ENCODE assay signal across 29 cellular contexts in the genomic region with DNA sequence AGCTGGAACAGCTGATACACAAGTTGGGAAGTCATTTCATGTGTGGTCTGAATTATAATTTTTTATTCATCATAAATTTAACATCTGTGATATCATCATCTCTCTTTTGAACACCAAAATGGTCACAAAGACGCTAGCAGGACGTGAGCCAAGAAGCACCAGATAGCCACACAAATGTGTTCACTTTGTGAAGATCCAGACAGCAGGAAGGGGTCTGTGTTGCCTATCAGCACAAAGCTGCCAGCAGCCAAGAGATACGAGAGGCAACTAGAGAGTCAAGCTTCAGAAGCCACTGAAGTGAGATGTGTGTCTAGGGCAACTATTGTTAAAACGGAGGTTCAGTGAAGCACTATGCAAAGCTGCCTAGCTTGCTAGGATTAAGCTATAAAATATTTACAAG. TPM values are rescaled to one million over a fixed set of nuclear protein-coding genes. Genes with fewer than 3 reads are reported as not detected.
"Had no signal": no experiment of that assay in that cellular context is flagged by ENCODE, and none has a peak within 500 bp of the region (broad histone marks: within the 10 kb centered on the region; RNA-seq: fewer than 3 reads in every experiment).

No MANE protein-coding gene starts in this region.

- DNase-seq: activated CD4-positive, alpha-beta T cell treated with anti-CD3 and anti-CD28 coated beads for 36 hours; activated CD4-positive, alpha-beta T cell treated with anti-CD3 and anti-CD28 coated beads, Interleukin-2, amount 10 ng/mL, durations not matched to agents 7 days and 5 days; activated CD4-positive, alpha-beta T cell treated with anti-CD3 and anti-CD28 coated beads, Interleukin-2, amount 50 U/mL, for 48 hours; activated CD8-positive, alpha-beta T cell treated with anti-CD3 and anti-CD28 coated beads, Interleukin-2, amount 10 ng/mL, durations not matched to agents 7 days and 5 days; activated gamma-delta T cell; activated naive CD4-positive, alpha-beta T cell treated with Interleukin-2 at 50 U/mL for 16 hours; activated naive CD8-positive, alpha-beta T cell treated with anti-CD3 and anti-CD28 coated beads, Interleukin-2, amount 10 ng/mL, durations not matched to agents 7 days and 5 days; activated T-cell treated with anti-CD3 and anti-CD28 coated beads, Interleukin-2, amount 50 U/mL, for 24 hours; body of pancreas; NCI-H1092 treated with DMSO at 0.1 percent for 48 hours; NCI-H1417; NCI-H146; NCI-H187; NCI-H2029 treated with DMSO at 0.1 percent for 48 hours; NCI-H2107; NCI-H2171; NCI-H510A; SHP77 treated with DMSO at 0.1 percent for 48 hours; T1000 had no signal

- H3K4me1 ChIP-seq: body of pancreas, breast epithelium, SJSA1 had no signal

- H3K4me3 Mint-ChIP-seq: activated CD4-positive, alpha-beta T cell treated with anti-CD3 and anti-CD28 coated beads for 36 hours; activated CD4-positive, alpha-beta T cell treated with anti-CD3 and anti-CD28 coated beads, Interleukin-2, amount 10 ng/mL, durations not matched to agents 7 days and 5 days; activated CD8-positive, alpha-beta T cell treated with anti-CD3 and anti-CD28 coated beads, Interleukin-2, amount 10 ng/mL, durations not matched to agents 7 days and 5 days; activated naive CD4-positive, alpha-beta T cell treated with anti-CD3 and anti-CD28 coated beads, Interleukin-2, amount 50 U/mL, for 24 hours; activated naive CD8-positive, alpha-beta T cell treated with anti-CD3 and anti-CD28 coated beads, Interleukin-2, amount 10 ng/mL, durations not matched to agents 7 days and 5 days; activated T-cell treated with anti-CD3 and anti-CD28 coated beads, Interleukin-2, amount 50 U/mL, for 24 hours; WTC11 had no signal

- H3K9ac ChIP-seq: KMS-11 had no signal

- H3K4me2 ChIP-seq: KMS-11 had no signal

- H3K9me3 ChIP-seq: body of pancreas, breast epithelium, SJSA1 had no signal

- H3K9me3 Mint-ChIP-seq: activated CD4-positive, alpha-beta T cell treated with anti-CD3 and anti-CD28 coated beads, Interleukin-2, amount 10 ng/mL, durations not matched to agents 7 days and 5 days; activated naive CD4-positive, alpha-beta T cell treated with anti-CD3 and anti-CD28 coated beads, Interleukin-2, amount 50 U/mL, for 24 hours; activated naive CD8-positive, alpha-beta T cell treated with anti-CD3 and anti-CD28 coated beads, Interleukin-2, amount 10 ng/mL, durations not matched to agents 7 days and 5 days; activated T-cell treated with anti-CD3 and anti-CD28 coated beads, Interleukin-2, amount 50 U/mL, for 24 hours; activated T-helper 2 cell treated with anti-CD3 and anti-CD28 coated beads, Interferon-gamma antibody, Interleukin-2, Interleukin-4, amounts not matched to agents 10 μg/mL and 5 μg/mL and 100 μg/mL, durations not matched to agents 14 hours and 24 hours and 36 hours; WTC11 had no signal

- H3K27ac ChIP-seq: body of pancreas, breast epithelium, KMS-11, SJSA1 had no signal

- H3K27me3 ChIP-seq: body of pancreas, breast epithelium, SJSA1 had no signal

- H3K27ac Mint-ChIP-seq: activated CD4-positive, alpha-beta T cell treated with anti-CD3 and anti-CD28 coated beads for 36 hours; activated CD4-positive, alpha-beta T cell treated with anti-CD3 and anti-CD28 coated beads, Interleukin-2, amount 10 ng/mL, durations not matched to agents 7 days and 5 days; activated CD8-positive, alpha-beta T cell treated with anti-CD3 and anti-CD28 coated beads, Interleukin-2, amount 10 ng/mL, durations not matched to agents 7 days and 5 days; activated naive CD4-positive, alpha-beta T cell treated with anti-CD3 and anti-CD28 coated beads, Interleukin-2, amount 50 U/mL, for 24 hours; activated naive CD8-positive, alpha-beta T cell treated with anti-CD3 and anti-CD28 coated beads, Interleukin-2, amount 10 ng/mL, durations not matched to agents 7 days and 5 days; activated T-cell treated with anti-CD3 and anti-CD28 coated beads, Interleukin-2, amount 50 U/mL, for 24 hours; activated T-helper 2 cell treated with anti-CD3 and anti-CD28 coated beads, Interferon-gamma antibody, Interleukin-2, Interleukin-4, amounts not matched to agents 10 μg/mL and 5 μg/mL and 100 μg/mL, durations not matched to agents 14 hours and 24 hours and 36 hours; WTC11 had no signal

- H3K27me3 Mint-ChIP-seq: activated CD4-positive, alpha-beta T cell treated with anti-CD3 and anti-CD28 coated beads for 36 hours; activated CD4-positive, alpha-beta T cell treated with anti-CD3 and anti-CD28 coated beads, Interleukin-2, amount 10 ng/mL, durations not matched to agents 7 days and 5 days; activated naive CD4-positive, alpha-beta T cell treated with anti-CD3 and anti-CD28 coated beads, Interleukin-2, amount 50 U/mL, for 24 hours; activated naive CD8-positive, alpha-beta T cell treated with anti-CD3 and anti-CD28 coated beads, Interleukin-2, amount 10 ng/mL, durations not matched to agents 7 days and 5 days; activated T-cell treated with anti-CD3 and anti-CD28 coated beads, Interleukin-2, amount 50 U/mL, for 24 hours had no signal

- ATAC-seq: activated CD4-positive, alpha-beta T cell treated with anti-CD3 and anti-CD28 coated beads for 36 hours; activated CD4-positive, CD25-positive, alpha-beta regulatory T cell treated with anti-CD3 and anti-CD28 coated beads, Interleukin-2, amount 50 U/mL, for 24 hours; activated CD8-positive, alpha-beta T cell treated with anti-CD3 and anti-CD28 coated beads, Interleukin-2, amount 10 ng/mL, durations not matched to agents 7 days and 5 days; body of pancreas; Panc1; WTC11 had no signal

- H3K4me1 Mint-ChIP-seq: activated CD4-positive, alpha-beta T cell treated with anti-CD3 and anti-CD28 coated beads for 36 hours; activated CD4-positive, alpha-beta T cell treated with anti-CD3 and anti-CD28 coated beads, Interleukin-2, amount 10 ng/mL, durations not matched to agents 7 days and 5 days; activated naive CD4-positive, alpha-beta T cell treated with anti-CD3 and anti-CD28 coated beads, Interleukin-2, amount 50 U/mL, for 24 hours; activated naive CD8-positive, alpha-beta T cell treated with anti-CD3 and anti-CD28 coated beads, Interleukin-2, amount 10 ng/mL, durations not matched to agents 7 days and 5 days; WTC11 had no signal

- H3K4me3 ChIP-seq: body of pancreas, breast epithelium, SJSA1 had no signal

RNA-seq across cellular contexts. Expression of gene GLIS1, which starts 53.8 kb away (rescaled TPM):
- total RNA-seq: activated CD4-positive, alpha-beta T cell treated with anti-CD3 and anti-CD28 coated beads for 36 hours; activated CD4-positive, alpha-beta T cell treated with anti-CD3 and anti-CD28 coated beads, Interleukin-2, amount 10 ng/mL, durations not matched to agents 7 days and 5 days; activated CD8-positive, alpha-beta T cell treated with anti-CD3 and anti-CD28 coated beads, Interleukin-2, amount 10 ng/mL, durations not matched to agents 7 days and 5 days; activated naive CD8-positive, alpha-beta T cell treated with anti-CD3 and anti-CD28 coated beads, Interleukin-2, amount 10 ng/mL, durations not matched to agents 7 days and 5 days; activated T-helper 2 cell treated with anti-CD3 and anti-CD28 coated beads, Interferon-gamma antibody, Interleukin-2, Interleukin-4, amounts not matched to agents 10 μg/mL and 5 μg/mL and 100 μg/mL, durations not matched to agents 14 hours and 24 hours and 36 hours; T-helper 1 cell treated with Interleukin-12 subunit alpha and Interleukin-12 subunit beta and Interleukin-4 antibody, amounts not matched to agents 30 ng/mL and 1 ng/mL, for 36 hours; T-helper 2 cell treated with Interferon-gamma antibody and Interleukin-4, amounts not matched to agents 100 ng/mL and 5 ng/mL, for 36 hours had no signal
